Comparison of ENCODE assay signal across 7 cellular contexts in genomic region chr17:21286771-21287702, GRCh38. TPM values are rescaled to one million over a fixed set of nuclear protein-coding genes. Genes with fewer than 3 reads are reported as not detected.
DNase-seq lines count a peak whose midpoint lies in the region; ATAC-seq and TF ChIP-seq lines count a peak whose summit lies in the region.

No MANE protein-coding gene starts in this region.

- DNase-seq in HT-29 (ENCODE audit: low spot score) (peak; percentile 76), glutamatergic neuron (no peak), NCI-H526 treated with DMSO at 0.1 percent for 48 hours (lab: John Stamatoyannopoulos, UW) (no peak), NCI-H1694 treated with DMSO at 0.1 percent for 48 hours (lab: John Stamatoyannopoulos, UW) (no peak)
- DNase-seq in activated CD8-positive, alpha-beta T cell treated with anti-CD3 and anti-CD28 coated beads for 36 hours: peak; percentile 57
- peak; percentile 23 for DNase-seq in stimulated activated CD4-positive, alpha-beta T cell treated with anti-CD3 and anti-CD28 coated beads, Interleukin-2, amount 100 ng/mL, for 4 hours (ENCODE audit: low read depth)

- peaks cover 35% of the 10 kb centered on the region for H3K36me3 Mint-ChIP-seq in activated CD8-positive, alpha-beta T cell treated with anti-CD3 and anti-CD28 coated beads for 36 hours (ENCODE audit: low read depth)
- H3K36me3 Mint-ChIP-seq in glutamatergic neuron (ENCODE audit: unreplicated experiment): peaks cover under 1% of the 10 kb centered on the region

- no peaks in the 10 kb centered on the region for H3K27me3 Mint-ChIP-seq in activated CD8-positive, alpha-beta T cell treated with anti-CD3 and anti-CD28 coated beads for 36 hours
- H3K27me3 Mint-ChIP-seq in glutamatergic neuron (ENCODE audit: unreplicated experiment): peaks cover 13% of the 10 kb centered on the region

- peak overlapping the region; percentile 99 for H3K4me3 Mint-ChIP-seq in activated CD8-positive, alpha-beta T cell treated with anti-CD3 and anti-CD28 coated beads for 36 hours
- H3K4me3 Mint-ChIP-seq in glutamatergic neuron (ENCODE audit: unreplicated experiment): peak overlapping the region; percentile 91

- POLR2A ChIA-PET in activated CD8-positive, alpha-beta T cell treated with anti-CD3 and anti-CD28 coated beads for 36 hours (lab: Charles Lee): interaction anchor here (0.7 to 4.9 kb wide), 5 partner anchors 10 to 187 kb away, joined by 3 to 36 read pairs (median 8); partner anchors contain the start of gene TMEM11

- TF ChIP-seq CTCF in activated CD8-positive, alpha-beta T cell treated with anti-CD3 and anti-CD28 coated beads for 36 hours (IDR thresholded peaks at IDR 0.05): no peak
- TF ChIP-seq CTCF in glutamatergic neuron (IDR thresholded peaks at IDR 0.05; ENCODE audit: partially characterized antibody, unreplicated experiment): no peak

- H3K9me3 Mint-ChIP-seq in activated CD8-positive, alpha-beta T cell treated with anti-CD3 and anti-CD28 coated beads for 36 hours: no peaks in the 10 kb centered on the region
- H3K9me3 Mint-ChIP-seq in glutamatergic neuron (ENCODE audit: unreplicated experiment): peaks cover 19% of the 10 kb centered on the region

- intact Hi-C loops in activated CD8-positive, alpha-beta T cell treated with anti-CD3 and anti-CD28 coated beads for 36 hours (cut with micrococcal nuclease): loop anchor here (10.0 kb wide), 2 partner anchors 162 to 242 kb away; partner anchors contain the start of genes DHRS7B and USP22

- CTCF ChIA-PET in activated CD8-positive, alpha-beta T cell treated with anti-CD3 and anti-CD28 coated beads for 36 hours (lab: Charles Lee): interaction anchor here (1.2 to 4.1 kb wide), 7 partner anchors 7 to 244 kb away, joined by 3 to 29 read pairs (median 6); no protein-coding TSS in a partner anchor

- peak overlapping the region; percentile 95 for H3K27ac Mint-ChIP-seq in activated CD8-positive, alpha-beta T cell treated with anti-CD3 and anti-CD28 coated beads for 36 hours
- H3K27ac Mint-ChIP-seq in glutamatergic neuron (ENCODE audit: unreplicated experiment): no peak overlapping the region

- ATAC-seq in activated CD8-positive, alpha-beta T cell treated with anti-CD3 and anti-CD28 coated beads for 36 hours: peak; percentile 0
- no peak for ATAC-seq in HG03457 (IDR thresholded peaks at IDR 0.05; ENCODE audit: unreplicated experiment)

- H3K4me1 Mint-ChIP-seq in activated CD8-positive, alpha-beta T cell treated with anti-CD3 and anti-CD28 coated beads for 36 hours (ENCODE audit: low read depth): peaks cover 48% of the 10 kb centered on the region
- peaks cover 26% of the 10 kb centered on the region for H3K4me1 Mint-ChIP-seq in glutamatergic neuron (ENCODE audit: low read depth, unreplicated experiment)

RNA-seq across cellular contexts. Expression of gene MAP2K3, which starts 2.5 kb away (rescaled TPM):
- total RNA-seq in HT-29 (2014; rRNA removed; shearing (Covaris generic)): 65.0 and 89.9 TPM in 2 replicates
- total RNA-seq in activated CD8-positive, alpha-beta T cell treated with anti-CD3 and anti-CD28 coated beads for 36 hours: 100 to 1,000 TPM; 151 to 153 TPM
- 38.0 TPM for total RNA-seq in glutamatergic neuron (ENCODE audit: unreplicated experiment)

RNA-seq across cellular contexts. Expression of gene NATD1, which starts 33.8 kb away (rescaled TPM):
- 0.97 and 1.1 TPM in 2 replicates for total RNA-seq in HT-29 (2014; rRNA removed; shearing (Covaris generic))
- total RNA-seq in activated CD8-positive, alpha-beta T cell treated with anti-CD3 and anti-CD28 coated beads for 36 hours: 1 to 10 TPM; 1.1 to 1.3 TPM
- 45.9 TPM for total RNA-seq in glutamatergic neuron (ENCODE audit: unreplicated experiment)

Comparison
In these comparisons a context has a peak if more than half of its experiments do, and no peak if none do; other contexts are left out.
1. DNase-seq: peak in HT-29 (single experiment), activated CD8-positive, alpha-beta T cell treated with anti-CD3 and anti-CD28 coated beads for 36 hours (single experiment) and stimulated activated CD4-positive, alpha-beta T cell treated with anti-CD3 and anti-CD28 coated beads, Interleukin-2, amount 100 ng/mL, for 4 hours (single experiment); none in glutamatergic neuron (single experiment), NCI-H526 treated with DMSO at 0.1 percent for 48 hours (single experiment) and NCI-H1694 treated with DMSO at 0.1 percent for 48 hours (single experiment).
2. RNA of gene NATD1, which starts 33.8 kb away (total RNA-seq): 45.9 TPM in glutamatergic neuron (single experiment); 1.1 to 1.3 TPM in activated CD8-positive, alpha-beta T cell treated with anti-CD3 and anti-CD28 coated beads for 36 hours and 0.97 to 1.1 TPM in HT-29; every median in the first group is over 10 times any median in the second.